In genomic region chr15:44029940-44030568, GRCh38 we compare ENCODE assay signal across 2 cellular contexts.
TF ChIP-seq lines count a peak whose summit lies in the region.

No MANE protein-coding gene starts in this region.

TF ChIP-seq in GM23338, 12 proteins besides CTCF, POLR2A, EP300 and RAD21 (continued from another document):
- TF ChIP-seq ZNF462 (CRISPR knock-in tag; IDR thresholded peaks at IDR 0.05) (no peak), ETS1 (IDR thresholded peaks at IDR 0.05) (no peak), CREB1 (CRISPR knock-in tag; IDR thresholded peaks at IDR 0.05; ENCODE audit: low read depth) (no peak), POLR2AphosphoS5 (IDR thresholded peaks at IDR 0.05; ENCODE audit: low read depth) (no peak), ZNF114 (CRISPR knock-in tag; IDR thresholded peaks at IDR 0.05) (no peak), REST (IDR thresholded peaks at IDR 0.05; ENCODE audit: unreplicated experiment) (no peak), NANOG (IDR thresholded peaks at IDR 0.05; ENCODE audit: borderline replicate concordance) (no peak), STAT1 (IDR thresholded peaks at IDR 0.05; ENCODE audit: unreplicated experiment) (no peak), ZNF331 (CRISPR knock-in tag; IDR thresholded peaks at IDR 0.05; ENCODE audit: low read depth) (no peak)
TF ChIP-seq in GM23338: peak in this region for 0.

TF ChIP-seq in WTC11, 78 proteins besides CTCF, POLR2A, EP300 and RAD21 (continued from another document):
- TF ChIP-seq ZNF532 (CRISPR knock-in tag; IDR thresholded peaks at IDR 0.05; ENCODE audit: borderline replicate concordance) (no peak), PRRX2 (CRISPR knock-in tag; IDR thresholded peaks at IDR 0.05) (no peak), MYBL2 (CRISPR knock-in tag; IDR thresholded peaks at IDR 0.05) (no peak), ZNF232 (CRISPR knock-in tag; IDR thresholded peaks at IDR 0.05) (no peak), FOXP1 (CRISPR knock-in tag; IDR thresholded peaks at IDR 0.05; ENCODE audit: borderline replicate concordance) (no peak), FOXP4 (CRISPR knock-in tag; IDR thresholded peaks at IDR 0.05) (no peak), NFYB (CRISPR knock-in tag; conservative IDR thresholded peaks at IDR 0.05; ENCODE audit: low read depth) (no peak), TP53 (CRISPR knock-in tag; IDR thresholded peaks at IDR 0.05) (no peak), CREB1 (CRISPR knock-in tag; IDR thresholded peaks at IDR 0.05) (no peak), TCF7 (CRISPR knock-in tag; IDR thresholded peaks at IDR 0.05; ENCODE audit: low read depth) (no peak), MAX (CRISPR knock-in tag; IDR thresholded peaks at IDR 0.05) (no peak), ESRRA (CRISPR knock-in tag; IDR thresholded peaks at IDR 0.05; ENCODE audit: borderline replicate concordance) (no peak), USF2 (CRISPR knock-in tag; IDR thresholded peaks at IDR 0.05) (no peak), AFF4 (CRISPR knock-in tag; IDR thresholded peaks at IDR 0.05; ENCODE audit: borderline replicate concordance) (no peak)
